Comparison of ENCODE assay signal across 2 cellular contexts in the genomic region with DNA sequence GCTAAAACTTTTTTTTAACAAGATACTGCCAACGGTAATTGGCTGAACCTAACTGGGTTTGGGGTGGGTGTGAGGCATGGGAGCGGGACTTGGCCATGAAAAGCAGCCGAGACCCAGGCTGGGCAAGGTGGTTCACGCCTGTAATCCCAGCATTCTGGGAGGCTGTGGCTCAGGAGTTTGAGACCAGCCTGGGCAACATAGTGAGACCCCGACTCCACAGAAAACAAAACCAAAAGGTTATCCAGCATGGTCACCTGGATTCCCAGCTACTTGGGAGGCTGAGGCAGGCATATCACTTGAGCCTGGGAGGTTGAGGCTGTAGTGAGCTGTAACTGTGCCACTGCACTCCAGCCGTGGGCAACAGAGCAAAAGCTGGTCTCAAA.
TF ChIP-seq lines count a peak whose summit lies in the region.

No MANE protein-coding gene starts in this region.

TF ChIP-seq in GM23338, 12 proteins besides CTCF, POLR2A, EP300 and RAD21 (continues in another document):
- TF ChIP-seq EZH2phosphoT487 (IDR thresholded peaks at IDR 0.05; ENCODE audit: unreplicated experiment), result no peak
- TF ChIP-seq ZNF331 (CRISPR knock-in tag; IDR thresholded peaks at IDR 0.05; ENCODE audit: low read depth), result no peak
- TF ChIP-seq CREB1 (CRISPR knock-in tag; IDR thresholded peaks at IDR 0.05; ENCODE audit: low read depth), result no peak
- TF ChIP-seq POLR2AphosphoS5 (IDR thresholded peaks at IDR 0.05; ENCODE audit: low read depth), result no peak
- TF ChIP-seq, protein P1, sequence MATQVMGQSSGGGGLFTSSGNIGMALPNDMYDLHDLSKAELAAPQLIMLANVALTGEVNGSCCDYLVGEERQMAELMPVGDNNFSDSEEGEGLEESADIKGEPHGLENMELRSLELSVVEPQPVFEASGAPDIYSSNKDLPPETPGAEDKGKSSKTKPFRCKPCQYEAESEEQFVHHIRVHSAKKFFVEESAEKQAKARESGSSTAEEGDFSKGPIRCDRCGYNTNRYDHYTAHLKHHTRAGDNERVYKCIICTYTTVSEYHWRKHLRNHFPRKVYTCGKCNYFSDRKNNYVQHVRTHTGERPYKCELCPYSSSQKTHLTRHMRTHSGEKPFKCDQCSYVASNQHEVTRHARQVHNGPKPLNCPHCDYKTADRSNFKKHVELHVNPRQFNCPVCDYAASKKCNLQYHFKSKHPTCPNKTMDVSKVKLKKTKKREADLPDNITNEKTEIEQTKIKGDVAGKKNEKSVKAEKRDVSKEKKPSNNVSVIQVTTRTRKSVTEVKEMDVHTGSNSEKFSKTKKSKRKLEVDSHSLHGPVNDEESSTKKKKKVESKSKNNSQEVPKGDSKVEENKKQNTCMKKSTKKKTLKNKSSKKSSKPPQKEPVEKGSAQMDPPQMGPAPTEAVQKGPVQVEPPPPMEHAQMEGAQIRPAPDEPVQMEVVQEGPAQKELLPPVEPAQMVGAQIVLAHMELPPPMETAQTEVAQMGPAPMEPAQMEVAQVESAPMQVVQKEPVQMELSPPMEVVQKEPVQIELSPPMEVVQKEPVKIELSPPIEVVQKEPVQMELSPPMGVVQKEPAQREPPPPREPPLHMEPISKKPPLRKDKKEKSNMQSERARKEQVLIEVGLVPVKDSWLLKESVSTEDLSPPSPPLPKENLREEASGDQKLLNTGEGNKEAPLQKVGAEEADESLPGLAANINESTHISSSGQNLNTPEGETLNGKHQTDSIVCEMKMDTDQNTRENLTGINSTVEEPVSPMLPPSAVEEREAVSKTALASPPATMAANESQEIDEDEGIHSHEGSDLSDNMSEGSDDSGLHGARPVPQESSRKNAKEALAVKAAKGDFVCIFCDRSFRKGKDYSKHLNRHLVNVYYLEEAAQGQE (IDR thresholded peaks at IDR 0.05; ENCODE audit: unreplicated experiment), result no peak
- TF ChIP-seq ZNF114 (CRISPR knock-in tag; IDR thresholded peaks at IDR 0.05), result no peak
- TF ChIP-seq EZH2 (IDR thresholded peaks at IDR 0.05; ENCODE audit: low read depth, unreplicated experiment), result no peak
- no peak for TF ChIP-seq STAT1 (IDR thresholded peaks at IDR 0.05; ENCODE audit: unreplicated experiment)
- no peak for TF ChIP-seq ETS1 (IDR thresholded peaks at IDR 0.05)
- TF ChIP-seq JUNB (IDR thresholded peaks at IDR 0.05; ENCODE audit: unreplicated experiment), result no peak

TF ChIP-seq in K562, 482 proteins besides CTCF, POLR2A, EP300 and RAD21:
- TF ChIP-seq ZNF121 (CRISPR knock-in tag; conservative IDR thresholded peaks at IDR 0.05) (peak; percentile 64; the same call in 1 of the 2 replicates), POLR2G (IDR thresholded peaks at IDR 0.05; ENCODE audit: low read depth, low read length) (0 out of 2 replicates have a peak, but pooled peaks have one; percentile 6), SIX5 (IDR thresholded peaks at IDR 0.05; ENCODE audit: borderline replicate concordance in 1 of 2, insufficient read depth in 1 of 2, low read depth in 1 of 2, low read length in 2 of 2) (no peak)
